In genomic region chr21:34936874-34937563, GRCh38 we compare ENCODE assay signal across 11 cellular contexts.
DNase-seq lines count a peak whose midpoint lies in the region; ATAC-seq and TF ChIP-seq lines count a peak whose summit lies in the region.
"Had no signal": no experiment of that assay in that cellular context is flagged by ENCODE, and none has a peak within 500 bp of the region (broad histone marks: within the 10 kb centered on the region; RNA-seq: fewer than 3 reads in every experiment).

No MANE protein-coding gene starts in this region.

- H3K36me3 ChIP-seq in CD4-positive, alpha-beta memory T cell (ENCODE audit: insufficient read depth, low read length), result no peaks in the 10 kb centered on the region
- no peaks in the 10 kb centered on the region for H3K36me3 ChIP-seq in HCT116 (ENCODE audit: control insufficient read depth in 1 of 2, insufficient read depth in 2 of 2, low read length in 2 of 2)

- peak overlapping the region in 6 of 7 donors; percentile 94 to 99 (median 96) for H3K27ac Mint-ChIP-seq in CD4-positive, alpha-beta memory T cell
- H3K27ac Mint-ChIP-seq in activated T-helper 1 cell treated with anti-CD3 and anti-CD28 coated beads, Interleukin-12 subunit alpha, Interleukin-12 subunit beta, Interleukin-2, Interleukin-4 antibody, amounts not matched to agents 30 ng/mL and 10 ng/mL and 1 ng/mL, durations not matched to agents 14 hours and 24 hours and 36 hours, result peak overlapping the region; percentile 95

- H3K4me2 ChIP-seq in HCT116 (ENCODE audit: low read length), result no peak overlapping the region

- TF ChIP-seq CTCF in HCT116 (IDR thresholded peaks at IDR 0.05 in 2 of 3, conservative IDR thresholded peaks at IDR 0.05 in 1 of 3; ENCODE audit: borderline replicate concordance in 1 of 3, insufficient read depth in 1 of 3, low read depth in 2 of 3, low read length in 2 of 3) (no peak), RWPE1 (conservative IDR thresholded peaks at IDR 0.05; ENCODE audit: low read depth) (no peak)

- POLR2A ChIA-PET in CD4-positive, alpha-beta memory T cell (lab: Charles Lee; ENCODE audit: partially characterized antibody), result interaction anchor here (0.6 to 6.1 kb wide), 17 partner anchors 10 to 285 kb away, joined by 3 to 70 read pairs (median 5); no protein-coding TSS in a partner anchor
- POLR2A ChIA-PET in HCT116 (lab: Charles Lee) (no interaction called here), RWPE1 (lab: Yijun Ruan, JAX; ENCODE audit: low non-redundant PET) (no interaction called here)

- no peak overlapping the region for H2AFZ ChIP-seq in HCT116 (ENCODE audit: low read depth, low read length, poor library complexity, severe bottlenecking)

- no peaks in the 10 kb centered on the region for H3K27me3 ChIP-seq in CD4-positive, alpha-beta memory T cell (ENCODE audit: insufficient read depth, low read length)
- no peaks in the 10 kb centered on the region; the same call in 1 of the 2 replicates for H3K27me3 ChIP-seq in HCT116 (ENCODE audit: insufficient read depth, low read length)

- ATAC-seq in HCT116 (peak; percentile 53; the same call in 1 of the 2 replicates), GM19328 (IDR thresholded peaks at IDR 0.05; ENCODE audit: unreplicated experiment) (no peak)

- no peak overlapping the region for H3K4me3 ChIP-seq in CD4-positive, alpha-beta memory T cell (ENCODE audit: low read length in 2 of 2)
- H3K4me3 ChIP-seq in HCT116 (replicated peaks in 1 of 2; ENCODE audit: low read depth in 1 of 2, low read length in 2 of 2), result no peak overlapping the region

- DNase-seq in CD4-positive, alpha-beta memory T cell, result no peak
- DNase-seq in HCT116 (ENCODE audit: low read depth, low spot score) (no peak), kidney tubule cell (ENCODE audit: low spot score) (peak; percentile 54), SHP77 (lab: John Stamatoyannopoulos, UW) (no peak), RWPE1 (ENCODE audit: low spot score) (no peak)
- DNase-seq in activated T-helper 1 cell treated with anti-CD3 and anti-CD28 coated beads, Interleukin-12 subunit alpha, Interleukin-12 subunit beta, Interleukin-2, Interleukin-4 antibody, amounts not matched to agents 30 ng/mL and 10 ng/mL and 1 ng/mL, durations not matched to agents 14 hours and 24 hours and 36 hours (ENCODE audit: low spot score), result no peak
- no peak for DNase-seq in effector CD8-positive, alpha-beta T cell (lab: John Stamatoyannopoulos, UW)
- DNase-seq: activated CD8-positive, alpha-beta memory T cell treated with anti-CD3 and anti-CD28 coated beads, Interleukin-2, amount 50 U/mL, for 48 hours; NCI-H187; stimulated activated CD4-positive, alpha-beta T cell treated with anti-CD3 and anti-CD28 coated beads, Interleukin-4, amount 100 ng/mL, for 4 hours had no signal

- no peaks in the 10 kb centered on the region for H3K79me2 ChIP-seq in HCT116 (ENCODE audit: insufficient read depth, low read length)

- H3K4me1 Mint-ChIP-seq in CD4-positive, alpha-beta memory T cell, result peaks cover 84 to 98% (median 91%) of the 10 kb centered on the region in 4 donors
- H3K4me1 Mint-ChIP-seq in activated T-helper 1 cell treated with anti-CD3 and anti-CD28 coated beads, Interleukin-12 subunit alpha, Interleukin-12 subunit beta, Interleukin-2, Interleukin-4 antibody, amounts not matched to agents 30 ng/mL and 10 ng/mL and 1 ng/mL, durations not matched to agents 14 hours and 24 hours and 36 hours (ENCODE audit: low read depth), result peaks cover 85% of the 10 kb centered on the region

- H3K9me2 ChIP-seq in HCT116 (ENCODE audit: insufficient read depth), result no peaks in the 10 kb centered on the region

- no peak for TF ChIP-seq RAD21 in HCT116 (IDR thresholded peaks at IDR 0.05; ENCODE audit: low read depth)

- no peaks in the 10 kb centered on the region for H3K9me3 ChIP-seq in CD4-positive, alpha-beta memory T cell (ENCODE audit: control insufficient read depth in 1 of 2, low read length in 2 of 2)
- H3K9me3 ChIP-seq in HCT116 (ENCODE audit: control insufficient read depth in 1 of 2, insufficient read depth in 1 of 2, low read depth in 1 of 2, low read length in 2 of 2), result no peaks in the 10 kb centered on the region

- no peaks in the 10 kb centered on the region for H4K20me1 ChIP-seq in HCT116 (ENCODE audit: insufficient read depth)

- BruUV-seq in HCT116 (replicated peaks; lab: Mats Ljungman, UMichigan), result no TSS peak

- no peak for TF ChIP-seq POLR2A in HCT116 (IDR thresholded peaks at IDR 0.05; ENCODE audit: borderline replicate concordance, extremely low read depth, insufficient read depth, insufficient read length)

- RAD21 ChIA-PET in HCT116 (lab: Charles Lee; ENCODE audit: low non-redundant PET in 1 of 2, low total read pairs in 2 of 2, uncharacterized antibody in 2 of 2, unreplicated experiment in 2 of 2), result interaction anchor here in 1 of 2 experiments (0.6 kb wide), 1 partner anchor 1082 kb away, joined by 3 read pairs; no protein-coding TSS in a partner anchor

- H3K4me3 Mint-ChIP-seq in CD4-positive, alpha-beta memory T cell, result peak overlapping the region in 7 of 8 donors; percentile 54 to 87 (median 73)
- H3K4me3 Mint-ChIP-seq in activated T-helper 1 cell treated with anti-CD3 and anti-CD28 coated beads, Interleukin-12 subunit alpha, Interleukin-12 subunit beta, Interleukin-2, Interleukin-4 antibody, amounts not matched to agents 30 ng/mL and 10 ng/mL and 1 ng/mL, durations not matched to agents 14 hours and 24 hours and 36 hours, result peak overlapping the region; percentile 60

- intact Hi-C loops in CD4-positive, alpha-beta memory T cell (cut with micrococcal nuclease), result no loop called here
- intact Hi-C loops in HCT116 (cut with micrococcal nuclease), result no loop called here
- intact Hi-C loops in activated T-helper 1 cell treated with anti-CD3 and anti-CD28 coated beads, Interleukin-12 subunit alpha, Interleukin-12 subunit beta, Interleukin-2, Interleukin-4 antibody, amounts not matched to agents 30 ng/mL and 10 ng/mL and 1 ng/mL, durations not matched to agents 14 hours and 24 hours and 36 hours (cut with micrococcal nuclease), result no loop called here

- no peaks in the 10 kb centered on the region for H3K9me3 Mint-ChIP-seq in CD4-positive, alpha-beta memory T cell
- H3K9me3 Mint-ChIP-seq in activated T-helper 1 cell treated with anti-CD3 and anti-CD28 coated beads, Interleukin-12 subunit alpha, Interleukin-12 subunit beta, Interleukin-2, Interleukin-4 antibody, amounts not matched to agents 30 ng/mL and 10 ng/mL and 1 ng/mL, durations not matched to agents 14 hours and 24 hours and 36 hours, result peaks cover 6% of the 10 kb centered on the region

- H3K9ac ChIP-seq in HCT116 (ENCODE audit: low read length), result no peak overlapping the region

- H3K4me1 ChIP-seq in CD4-positive, alpha-beta memory T cell (ENCODE audit: insufficient read depth, low read length), result peaks cover 99% of the 10 kb centered on the region
- peaks cover 0 to 5% of the 10 kb centered on the region in 2 experiments; a peak in 1 of 4 replicates for H3K4me1 ChIP-seq in HCT116 (ENCODE audit: control insufficient read depth in 1 of 2, insufficient read depth in 2 of 2, low read length in 2 of 2)

- H3K27ac ChIP-seq in CD4-positive, alpha-beta memory T cell (ENCODE audit: low read depth, low read length), result peak overlapping the region; percentile 73
- H3K27ac ChIP-seq in HCT116 (ENCODE audit: low read depth, low read length), result no peak overlapping the region
- H3K27ac ChIP-seq in RWPE1, result no peak overlapping the region

- H3K36me3 Mint-ChIP-seq in CD4-positive, alpha-beta memory T cell, result no peaks in the 10 kb centered on the region
- peaks cover 8% of the 10 kb centered on the region for H3K36me3 Mint-ChIP-seq in activated T-helper 1 cell treated with anti-CD3 and anti-CD28 coated beads, Interleukin-12 subunit alpha, Interleukin-12 subunit beta, Interleukin-2, Interleukin-4 antibody, amounts not matched to agents 30 ng/mL and 10 ng/mL and 1 ng/mL, durations not matched to agents 14 hours and 24 hours and 36 hours (ENCODE audit: low read depth)

- no peaks in the 10 kb centered on the region for H3K27me3 Mint-ChIP-seq in CD4-positive, alpha-beta memory T cell
- H3K27me3 Mint-ChIP-seq in activated T-helper 1 cell treated with anti-CD3 and anti-CD28 coated beads, Interleukin-12 subunit alpha, Interleukin-12 subunit beta, Interleukin-2, Interleukin-4 antibody, amounts not matched to agents 30 ng/mL and 10 ng/mL and 1 ng/mL, durations not matched to agents 14 hours and 24 hours and 36 hours (ENCODE audit: insufficient read depth), result no peaks in the 10 kb centered on the region

- CTCF ChIA-PET in CD4-positive, alpha-beta memory T cell (lab: Charles Lee; ENCODE audit: partially characterized antibody), result interaction anchor here (0.6 to 3.6 kb wide), 5 partner anchors 10 to 130 kb away, joined by 3 to 15 read pairs (median 4); no protein-coding TSS in a partner anchor
- CTCF ChIA-PET in HCT116 (lab: Charles Lee) (no interaction called here), RWPE1 (lab: Yijun Ruan, JAX) (interaction anchor here (0.7 to 0.8 kb wide), 2 partner anchors 321 to 361 kb away, joined by 3 read pairs; no protein-coding TSS in a partner anchor)

TF ChIP-seq in HCT116, 20 proteins besides CTCF, POLR2A, EP300 and RAD21 (continues in another document):
- TF ChIP-seq, protein P1, sequence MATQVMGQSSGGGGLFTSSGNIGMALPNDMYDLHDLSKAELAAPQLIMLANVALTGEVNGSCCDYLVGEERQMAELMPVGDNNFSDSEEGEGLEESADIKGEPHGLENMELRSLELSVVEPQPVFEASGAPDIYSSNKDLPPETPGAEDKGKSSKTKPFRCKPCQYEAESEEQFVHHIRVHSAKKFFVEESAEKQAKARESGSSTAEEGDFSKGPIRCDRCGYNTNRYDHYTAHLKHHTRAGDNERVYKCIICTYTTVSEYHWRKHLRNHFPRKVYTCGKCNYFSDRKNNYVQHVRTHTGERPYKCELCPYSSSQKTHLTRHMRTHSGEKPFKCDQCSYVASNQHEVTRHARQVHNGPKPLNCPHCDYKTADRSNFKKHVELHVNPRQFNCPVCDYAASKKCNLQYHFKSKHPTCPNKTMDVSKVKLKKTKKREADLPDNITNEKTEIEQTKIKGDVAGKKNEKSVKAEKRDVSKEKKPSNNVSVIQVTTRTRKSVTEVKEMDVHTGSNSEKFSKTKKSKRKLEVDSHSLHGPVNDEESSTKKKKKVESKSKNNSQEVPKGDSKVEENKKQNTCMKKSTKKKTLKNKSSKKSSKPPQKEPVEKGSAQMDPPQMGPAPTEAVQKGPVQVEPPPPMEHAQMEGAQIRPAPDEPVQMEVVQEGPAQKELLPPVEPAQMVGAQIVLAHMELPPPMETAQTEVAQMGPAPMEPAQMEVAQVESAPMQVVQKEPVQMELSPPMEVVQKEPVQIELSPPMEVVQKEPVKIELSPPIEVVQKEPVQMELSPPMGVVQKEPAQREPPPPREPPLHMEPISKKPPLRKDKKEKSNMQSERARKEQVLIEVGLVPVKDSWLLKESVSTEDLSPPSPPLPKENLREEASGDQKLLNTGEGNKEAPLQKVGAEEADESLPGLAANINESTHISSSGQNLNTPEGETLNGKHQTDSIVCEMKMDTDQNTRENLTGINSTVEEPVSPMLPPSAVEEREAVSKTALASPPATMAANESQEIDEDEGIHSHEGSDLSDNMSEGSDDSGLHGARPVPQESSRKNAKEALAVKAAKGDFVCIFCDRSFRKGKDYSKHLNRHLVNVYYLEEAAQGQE (IDR thresholded peaks at IDR 0.05; ENCODE audit: low read depth), result no peak
- TF ChIP-seq ELF1 (IDR thresholded peaks at IDR 0.05; ENCODE audit: borderline replicate concordance, low read depth), result no peak
- no peak for TF ChIP-seq EZH2phosphoT487 (IDR thresholded peaks at IDR 0.05; ENCODE audit: borderline replicate concordance)
- no peak for TF ChIP-seq JUND (IDR thresholded peaks at IDR 0.05)
- no peak for TF ChIP-seq EZH2 (IDR thresholded peaks at IDR 0.05)
